ENCODE assay signal across 8 cellular contexts in genomic region chr16:50742521-50743150, GRCh38. TPM values are rescaled to one million over a fixed set of nuclear protein-coding genes. Genes with fewer than 3 reads are reported as not detected.
DNase-seq lines count a peak whose midpoint lies in the region; ATAC-seq and TF ChIP-seq lines count a peak whose summit lies in the region.

No MANE protein-coding gene starts in this region.

- no peaks in the 10 kb centered on the region for H3K4me1 ChIP-seq in endodermal cell (ENCODE audit: control insufficient read depth, insufficient read depth, low read length)
- H3K4me1 ChIP-seq in mononuclear cell (ENCODE audit: insufficient read depth, low read length) = peaks cover 42% of the 10 kb centered on the region
- peaks cover 9% of the 10 kb centered on the region for H3K4me1 ChIP-seq in thymus (ENCODE audit: control insufficient read depth, insufficient read depth, low read length)

- H3K4me1 Mint-ChIP-seq in IgD-negative memory B cell = peaks cover 33 to 42% (median 41%) of the 10 kb centered on the region in 3 donors
- peaks cover 46% of the 10 kb centered on the region for H3K4me1 Mint-ChIP-seq in activated CD4-positive, alpha-beta memory T cell treated with anti-CD3 and anti-CD28 coated beads for 36 hours (ENCODE audit: low read depth)
- H3K4me1 Mint-ChIP-seq in endodermal cell = peaks cover 12% of the 10 kb centered on the region

- H3K27ac Mint-ChIP-seq in IgD-negative memory B cell (peak overlapping the region; percentile 97 to 98 (median 98)), endodermal cell (no peak overlapping the region)
- H3K27ac Mint-ChIP-seq in activated CD4-positive, alpha-beta memory T cell treated with anti-CD3 and anti-CD28 coated beads for 36 hours = peak overlapping the region; percentile 97

- H3K4me3 Mint-ChIP-seq in IgD-negative memory B cell (peak overlapping the region; percentile 88 to 98 (median 94)), endodermal cell (peak overlapping the region; percentile 63)
- peak overlapping the region; percentile 94 for H3K4me3 Mint-ChIP-seq in activated CD4-positive, alpha-beta memory T cell treated with anti-CD3 and anti-CD28 coated beads for 36 hours

- peak overlapping the region; percentile 59 for H3K9ac ChIP-seq in endodermal cell (ENCODE audit: extremely low read depth, low read length, poor library complexity, severe bottlenecking)

- H3K36me3 Mint-ChIP-seq in IgD-negative memory B cell = peaks cover 2% of the 10 kb centered on the region
- H3K36me3 Mint-ChIP-seq in activated CD4-positive, alpha-beta memory T cell treated with anti-CD3 and anti-CD28 coated beads for 36 hours = peaks cover 33% of the 10 kb centered on the region
- H3K36me3 Mint-ChIP-seq in endodermal cell (ENCODE audit: low read depth) = no peaks in the 10 kb centered on the region

- no peaks in the 10 kb centered on the region for H3K9me3 Mint-ChIP-seq in IgD-negative memory B cell
- no peaks in the 10 kb centered on the region for H3K9me3 Mint-ChIP-seq in activated CD4-positive, alpha-beta memory T cell treated with anti-CD3 and anti-CD28 coated beads for 36 hours
- no peaks in the 10 kb centered on the region for H3K9me3 Mint-ChIP-seq in endodermal cell

- no peak for ATAC-seq in HG02884 (IDR thresholded peaks at IDR 0.05; ENCODE audit: unreplicated experiment)

- peaks cover 16% of the 10 kb centered on the region for H3K27me3 ChIP-seq in endodermal cell (ENCODE audit: control insufficient read depth, insufficient read depth, low read length, poor library complexity, severe bottlenecking)
- H3K27me3 ChIP-seq in mononuclear cell (ENCODE audit: insufficient read depth, low read length) = no peaks in the 10 kb centered on the region
- no peaks in the 10 kb centered on the region for H3K27me3 ChIP-seq in thymus (ENCODE audit: control insufficient read depth, insufficient read depth)

- H3K27me3 Mint-ChIP-seq in IgD-negative memory B cell = no peaks in the 10 kb centered on the region
- H3K27me3 Mint-ChIP-seq in activated CD4-positive, alpha-beta memory T cell treated with anti-CD3 and anti-CD28 coated beads for 36 hours = no peaks in the 10 kb centered on the region
- peaks cover 13% of the 10 kb centered on the region for H3K27me3 Mint-ChIP-seq in endodermal cell (ENCODE audit: insufficient read depth)

- CTCF ChIA-PET in activated CD4-positive, alpha-beta memory T cell treated with anti-CD3 and anti-CD28 coated beads for 36 hours (lab: Charles Lee) = interaction anchor here (6.4 to 9.9 kb wide), 2 partner anchors 64 to 76 kb away, joined by 71 to 153 read pairs; partner anchors contain the start of gene SNX20

- 0 to 2% methylated on average over 1 to 25 of the region's 32 CpGs for WGBS in endodermal cell (ENCODE audit: insufficient coverage in 1 of 2, insufficient read length in 1 of 2), 2 experiments
- WGBS in thymus = under 1% methylated on average over 32 of the region's 32 CpGs

- intact Hi-C loops in activated CD4-positive, alpha-beta memory T cell treated with anti-CD3 and anti-CD28 coated beads for 36 hours (cut with micrococcal nuclease) = loop anchor here (5.0 to 10.0 kb wide), 2 partner anchors 475 to 718 kb away; partner anchors contain the start of genes ADCY7 and CNEP1R1

- H3K36me3 ChIP-seq in endodermal cell (ENCODE audit: control insufficient read depth, insufficient read depth, low read length) (no peaks in the 10 kb centered on the region), thymus (ENCODE audit: control insufficient read depth, insufficient read depth) (no peaks in the 10 kb centered on the region)

- POLR2A ChIA-PET in activated CD4-positive, alpha-beta memory T cell treated with anti-CD3 and anti-CD28 coated beads for 36 hours (lab: Charles Lee) = interaction anchor here (5.2 to 7.2 kb wide), 2 partner anchors 44 to 63 kb away, joined by 37 to 81 read pairs; partner anchors contain the start of gene SNX20

- H3K4me3 ChIP-seq in endodermal cell (ENCODE audit: low read length) = peak overlapping the region; percentile 82
- H3K4me3 ChIP-seq in mononuclear cell (ENCODE audit: low read length) = peak overlapping the region; percentile 84
- H3K4me3 ChIP-seq in thymus (ENCODE audit: low read length) = peak overlapping the region; percentile 88

- TF ChIP-seq CTCF in endodermal cell (conservative IDR thresholded peaks at IDR 0.05) = no peak

- DNase-seq in EL = peak; percentile 71
- DNase-seq in activated CD4-positive, alpha-beta memory T cell treated with anti-CD3 and anti-CD28 coated beads for 36 hours = peak; percentile 67
- DNase-seq in endodermal cell = peak; percentile 67
- DNase-seq in NCI-H2081 (lab: John Stamatoyannopoulos, UW) = no peak

- H3K27ac ChIP-seq in endodermal cell (ENCODE audit: low read depth, low read length) = no peak overlapping the region
- H3K27ac ChIP-seq in thymus (ENCODE audit: low read depth) = peak overlapping the region; percentile 90

- H3K9me3 ChIP-seq in endodermal cell (ENCODE audit: control insufficient read depth, low read length) = no peaks in the 10 kb centered on the region
- no peaks in the 10 kb centered on the region for H3K9me3 ChIP-seq in mononuclear cell (ENCODE audit: low read depth, low read length)
- H3K9me3 ChIP-seq in thymus (ENCODE audit: control insufficient read depth) = no peaks in the 10 kb centered on the region

RNA-seq across cellular contexts. Expression of gene CYLD, which starts 0.8 kb away (rescaled TPM):
- polyA plus RNA-seq in IgD-negative memory B cell = 78.2 TPM
- 100 to 1,000 TPM; 133 to 135 TPM for total RNA-seq in activated CD4-positive, alpha-beta memory T cell treated with anti-CD3 and anti-CD28 coated beads for 36 hours
- 10 to 100 TPM; 12.7 TPM for total RNA-seq in endodermal cell
- polyA plus RNA-seq in endodermal cell (2013, experiment 1 of 2) = 8.7 TPM
- polyA plus RNA-seq in endodermal cell (2013, experiment 2 of 2) = 9.2 TPM
- total RNA-seq in mononuclear cell = 457 TPM
- polyA plus RNA-seq in thymus = 30.0 TPM

RNA-seq across cellular contexts. Expression of gene NOD2, which starts 49.2 kb away (rescaled TPM):
- polyA plus RNA-seq in IgD-negative memory B cell (0.86 TPM), thymus (1.9 TPM)
- total RNA-seq in activated CD4-positive, alpha-beta memory T cell treated with anti-CD3 and anti-CD28 coated beads for 36 hours = 10 to 100 TPM; 17.9 to 18.7 TPM
- total RNA-seq in endodermal cell (under 1 TPM; 0.33 to 0.42 TPM), mononuclear cell (21.6 TPM)
- 0.21 TPM for polyA plus RNA-seq in endodermal cell (2013, experiment 1 of 2)
- 0.12 TPM for polyA plus RNA-seq in endodermal cell (2013, experiment 2 of 2)

Comparison
In these comparisons a context has a peak if more than half of its experiments do, and no peak if none do; other contexts are left out.
1. DNase-seq: peak in EL (single experiment), activated CD4-positive, alpha-beta memory T cell treated with anti-CD3 and anti-CD28 coated beads for 36 hours (single experiment) and endodermal cell (single experiment); none in NCI-H2081 (0 of 2).
2. RNA of gene CYLD, which starts 0.8 kb away (total RNA-seq): 457 TPM in mononuclear cell (single experiment) and 133 to 135 TPM in activated CD4-positive, alpha-beta memory T cell treated with anti-CD3 and anti-CD28 coated beads for 36 hours; 12.7 TPM in endodermal cell; every median in the first group is over 4 times any median in the second.
3. RNA of gene NOD2, which starts 49.2 kb away (total RNA-seq): 21.6 TPM in mononuclear cell (single experiment) and 17.9 to 18.7 TPM in activated CD4-positive, alpha-beta memory T cell treated with anti-CD3 and anti-CD28 coated beads for 36 hours; 0.33 to 0.42 TPM in endodermal cell; every median in the first group is over 10 times any median in the second.
4. Peak in every context shown above with its lines, with median percentiles within 50 percentile points of each other: H3K4me3 Mint-ChIP-seq and H3K4me3 ChIP-seq.